8 cellular contexts compared by ENCODE assay signal in the genomic region with DNA sequence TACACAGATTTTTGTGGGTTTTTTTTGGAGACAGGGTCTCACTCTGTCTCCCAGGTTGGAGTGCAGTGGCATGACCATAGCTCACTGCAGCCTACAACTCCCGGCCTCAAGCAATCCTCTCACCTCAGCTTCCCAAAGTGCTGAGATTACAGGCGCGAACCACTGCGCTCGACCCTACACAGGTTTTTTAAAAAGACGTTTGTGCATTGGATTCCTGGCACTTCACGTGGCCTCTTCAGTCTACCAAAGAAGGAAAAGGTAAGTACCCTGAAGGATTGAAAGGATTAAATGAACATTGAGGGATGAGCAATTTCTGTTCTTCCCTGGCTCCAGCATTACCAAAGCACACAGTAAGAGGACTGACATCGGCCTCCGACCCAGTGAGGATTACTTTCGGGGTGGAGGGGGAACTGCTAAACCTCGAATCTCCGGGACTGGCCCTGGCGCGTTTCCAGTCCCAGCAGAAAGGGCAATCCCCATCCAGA. TPM values are rescaled to one million over a fixed set of nuclear protein-coding genes. Genes with fewer than 3 reads are reported as not detected.
A peak's percentile ranks its signal among the peaks of the same experiment; 100 is the strongest.
DNase-seq lines count a peak whose midpoint lies in the region; ATAC-seq and TF ChIP-seq lines count a peak whose summit lies in the region.

No MANE protein-coding gene starts in this region.

- peak overlapping the region; percentile 91 for H3K4me2 ChIP-seq in osteoblast (ENCODE audit: insufficient read depth, low read length)

- peaks cover 40% of the 10 kb centered on the region for H4K20me1 ChIP-seq in osteoblast (ENCODE audit: insufficient read depth, low read length)

- H3K27ac Mint-ChIP-seq in CD8-positive, alpha-beta memory T cell: peak overlapping the region; percentile 83 to 99 (median 96)

- peak overlapping the region; percentile 97 for H2AFZ ChIP-seq in osteoblast (ENCODE audit: low read length)

- H3K4me1 Mint-ChIP-seq in CD8-positive, alpha-beta memory T cell: peaks cover 56 to 62% (median 57%) of the 10 kb centered on the region in 3 donors

- H3K9me3 ChIP-seq in CD8-positive, alpha-beta memory T cell (ENCODE audit: low read length): no peaks in the 10 kb centered on the region
- H3K9me3 ChIP-seq in endocrine pancreas (ENCODE audit: control insufficient read depth, low read length) (no peaks in the 10 kb centered on the region), osteoblast (ENCODE audit: low read depth, low read length) (no peaks in the 10 kb centered on the region)

- no peak for DNase-seq in CD8-positive, alpha-beta memory T cell
- DNase-seq in NB4 (ENCODE audit: low read depth) (no peak), osteoblast (ENCODE audit: insufficient read length, low spot score, missing footprints) (no peak), NCI-H1417 treated with DMSO at 0.1 percent for 48 hours (lab: John Stamatoyannopoulos, UW) (no peak), Ammon's horn (ENCODE audit: low spot score) (no peak)

- CTCF ChIA-PET in CD8-positive, alpha-beta memory T cell (lab: Charles Lee): interaction anchor here (1.0 to 1.2 kb wide), 2 partner anchors 75 to 83 kb away, joined by 3 read pairs; partner anchors contain the start of gene TOMM34

- H3K27me3 ChIP-seq in CD8-positive, alpha-beta memory T cell (ENCODE audit: insufficient read depth, low read length, poor library complexity, severe bottlenecking): no peaks in the 10 kb centered on the region
- no peaks in the 10 kb centered on the region for H3K27me3 ChIP-seq in endocrine pancreas (ENCODE audit: control insufficient read depth, insufficient read depth, low read length)
- H3K27me3 ChIP-seq in osteoblast (ENCODE audit: insufficient read depth, low read length): peaks cover 2% of the 10 kb centered on the region

- no peak for ATAC-seq in HG03571 (IDR thresholded peaks at IDR 0.05; ENCODE audit: unreplicated experiment)
- no peak for ATAC-seq in activated CD4-positive, CD25-positive, alpha-beta regulatory T cell treated with anti-CD3 and anti-CD28 coated beads, Interleukin-2, amount 50 U/mL, for 24 hours

- no peak for TF ChIP-seq POLR2A in NB4 (IDR thresholded peaks at IDR 0.05; ENCODE audit: extremely low read depth, insufficient read length)

- H3K27me3 Mint-ChIP-seq in CD8-positive, alpha-beta memory T cell: no peaks in the 10 kb centered on the region

- H3K36me3 Mint-ChIP-seq in CD8-positive, alpha-beta memory T cell: peaks cover 0 to 43% (median 1%) of the 10 kb centered on the region in 3 donors

- POLR2A ChIA-PET in CD8-positive, alpha-beta memory T cell (lab: Charles Lee): interaction anchor here (1.0 to 1.2 kb wide), 7 partner anchors 25 to 233 kb away, joined by 3 to 7 read pairs (median 5); partner anchors contain the start of genes PABPC1L, STK4 and TOMM34

- peaks cover 51% of the 10 kb centered on the region for H3K79me2 ChIP-seq in osteoblast (ENCODE audit: insufficient read depth, low read length)

- H3K27ac ChIP-seq in CD8-positive, alpha-beta memory T cell (ENCODE audit: low read depth, low read length): peak overlapping the region; percentile 86
- H3K27ac ChIP-seq in osteoblast (ENCODE audit: low read depth, low read length): peak overlapping the region; percentile 59

- H3K4me1 ChIP-seq in CD8-positive, alpha-beta memory T cell (ENCODE audit: insufficient read depth, low read length): peaks cover 45% of the 10 kb centered on the region
- H3K4me1 ChIP-seq in endocrine pancreas (ENCODE audit: control insufficient read depth, insufficient read depth, low read length) (peaks cover 23% of the 10 kb centered on the region), osteoblast (ENCODE audit: insufficient read depth, low read length) (peaks cover 30% of the 10 kb centered on the region)

- peak overlapping the region; percentile 92 for H3K9ac ChIP-seq in endocrine pancreas (ENCODE audit: control insufficient read depth, insufficient read depth, low read length)

- peak overlapping the region; percentile 88 for H3K4me3 ChIP-seq in CD8-positive, alpha-beta memory T cell (ENCODE audit: low read length)
- H3K4me3 ChIP-seq in NB4 (ENCODE audit: low read depth, low read length): peak overlapping the region; percentile 67
- H3K4me3 ChIP-seq in endocrine pancreas (ENCODE audit: control insufficient read depth, insufficient read depth, low read length): peak overlapping the region; percentile 70
- peak overlapping the region; percentile 95 for H3K4me3 ChIP-seq in osteoblast (ENCODE audit: insufficient read depth, low read length)

- TF ChIP-seq CTCF in NB4 (IDR thresholded peaks at IDR 0.05; ENCODE audit: low read depth, low read length): no peak
- TF ChIP-seq CTCF in osteoblast (IDR thresholded peaks at IDR 0.05; ENCODE audit: extremely low read depth, low read depth, low read length): no peak

- H3K9me3 Mint-ChIP-seq in CD8-positive, alpha-beta memory T cell: no peaks in the 10 kb centered on the region

- peak overlapping the region; percentile 85 to 99 (median 97) for H3K4me3 Mint-ChIP-seq in CD8-positive, alpha-beta memory T cell

- H3K36me3 ChIP-seq in CD8-positive, alpha-beta memory T cell (ENCODE audit: insufficient read depth, low read length): no peaks in the 10 kb centered on the region
- H3K36me3 ChIP-seq in endocrine pancreas (ENCODE audit: control insufficient read depth, insufficient read depth, low read length) (no peaks in the 10 kb centered on the region), osteoblast (ENCODE audit: insufficient read depth, low read length) (no peaks in the 10 kb centered on the region)

RNA-seq across cellular contexts. Expression of gene YWHAB, which starts 0.6 kb away (rescaled TPM):
- 100 to 1,000 TPM; 275 to 276 TPM for total RNA-seq in CD8-positive, alpha-beta memory T cell
- polyA plus RNA-seq in CD8-positive, alpha-beta memory T cell: 661 TPM
- total RNA-seq in osteoblast: 121 and 135 TPM in 2 replicates

RNA-seq across cellular contexts. Expression of gene PABPC1L, which starts 24.9 kb away (rescaled TPM):
- 10 to 100 TPM; 61.1 to 61.4 TPM for total RNA-seq in CD8-positive, alpha-beta memory T cell
- polyA plus RNA-seq in CD8-positive, alpha-beta memory T cell: 1.3 TPM
- total RNA-seq in osteoblast: 11.2 and 15.6 TPM in 2 replicates
